ENCODE assay signal across 1 cellular context in genomic region chr11:1935156-1936071, GRCh38.
TF ChIP-seq lines count a peak whose summit lies in the region.

No MANE protein-coding gene starts in this region.

TF ChIP-seq in GM23338, 12 proteins besides CTCF, POLR2A, EP300 and RAD21:
- TF ChIP-seq, protein P1, sequence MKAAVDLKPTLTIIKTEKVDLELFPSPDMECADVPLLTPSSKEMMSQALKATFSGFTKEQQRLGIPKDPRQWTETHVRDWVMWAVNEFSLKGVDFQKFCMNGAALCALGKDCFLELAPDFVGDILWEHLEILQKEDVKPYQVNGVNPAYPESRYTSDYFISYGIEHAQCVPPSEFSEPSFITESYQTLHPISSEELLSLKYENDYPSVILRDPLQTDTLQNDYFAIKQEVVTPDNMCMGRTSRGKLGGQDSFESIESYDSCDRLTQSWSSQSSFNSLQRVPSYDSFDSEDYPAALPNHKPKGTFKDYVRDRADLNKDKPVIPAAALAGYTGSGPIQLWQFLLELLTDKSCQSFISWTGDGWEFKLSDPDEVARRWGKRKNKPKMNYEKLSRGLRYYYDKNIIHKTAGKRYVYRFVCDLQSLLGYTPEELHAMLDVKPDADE (IDR thresholded peaks at IDR 0.05): no peak
- TF ChIP-seq CREB1 (CRISPR knock-in tag; IDR thresholded peaks at IDR 0.05; ENCODE audit: low read depth) (no peak), ZNF462 (CRISPR knock-in tag; IDR thresholded peaks at IDR 0.05) (no peak), EZH2phosphoT487 (IDR thresholded peaks at IDR 0.05; ENCODE audit: unreplicated experiment) (no peak), STAT1 (IDR thresholded peaks at IDR 0.05; ENCODE audit: unreplicated experiment) (no peak), POLR2AphosphoS5 (IDR thresholded peaks at IDR 0.05; ENCODE audit: low read depth) (no peak), EZH2 (IDR thresholded peaks at IDR 0.05; ENCODE audit: low read depth, unreplicated experiment) (no peak), ZNF331 (CRISPR knock-in tag; IDR thresholded peaks at IDR 0.05; ENCODE audit: low read depth) (no peak), NANOG (IDR thresholded peaks at IDR 0.05; ENCODE audit: borderline replicate concordance) (no peak)
